26 cellular contexts compared by ENCODE assay signal in the genomic region with DNA sequence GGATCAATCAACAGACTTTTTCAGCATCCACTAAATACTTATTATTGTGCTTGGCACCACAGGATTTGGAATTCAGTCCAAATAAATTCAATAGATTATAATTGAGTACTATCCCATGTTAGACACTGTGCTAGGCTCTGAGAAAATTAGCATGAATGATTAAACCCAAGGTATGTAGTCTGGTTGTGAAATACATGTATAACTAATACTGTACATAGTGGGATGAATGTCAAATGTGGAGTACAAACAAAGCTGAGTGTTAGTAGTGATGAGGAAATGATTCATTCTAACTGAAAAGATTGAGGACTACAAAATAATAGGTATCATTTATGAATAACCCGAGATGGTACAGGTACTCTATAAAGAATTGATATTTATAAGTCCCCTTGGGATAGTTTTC.
DNase-seq lines count a peak whose midpoint lies in the region; ATAC-seq and TF ChIP-seq lines count a peak whose summit lies in the region.
"Had no signal": no experiment of that assay in that cellular context is flagged by ENCODE, and none has a peak within 500 bp of the region (broad histone marks: within the 10 kb centered on the region; RNA-seq: fewer than 3 reads in every experiment).

No MANE protein-coding gene starts in this region.

- H3K9me3 ChIP-seq in IMR-90 (ENCODE audit: control insufficient read depth, insufficient read depth, low read length) (no peaks in the 10 kb centered on the region), mammary epithelial cell (replicated peaks; ENCODE audit: insufficient read depth, low read length) (no peaks in the 10 kb centered on the region)
- H3K9me3 ChIP-seq: colonic mucosa, heart left ventricle had no signal

- H3K79me2 ChIP-seq in mammary epithelial cell (ENCODE audit: insufficient read depth, low read length): no peaks in the 10 kb centered on the region

- H3K27ac ChIP-seq in IMR-90 (ENCODE audit: insufficient read depth, low read length): no peak overlapping the region
- H3K27ac ChIP-seq in mammary epithelial cell (ENCODE audit: insufficient read depth, low read depth, low read length): no peak overlapping the region
- H3K27ac ChIP-seq: colonic mucosa, heart left ventricle had no signal

- TF ChIP-seq CTCF in IMR-90 (conservative IDR thresholded peaks at IDR 0.05; ENCODE audit: low read depth, low read length): no peak
- TF ChIP-seq CTCF in mammary epithelial cell (conservative IDR thresholded peaks at IDR 0.05 in 1 of 2, IDR thresholded peaks at IDR 0.05 in 1 of 2; ENCODE audit: extremely low read depth in 1 of 2, insufficient read depth in 1 of 2, low read depth in 1 of 2, low read length in 2 of 2): no peak

- H3K4me2 ChIP-seq in IMR-90 (ENCODE audit: low read depth, low read length): no peak overlapping the region
- H3K4me2 ChIP-seq in mammary epithelial cell (ENCODE audit: insufficient read depth, low read depth, low read length): peak overlapping the region; percentile 3

- BruUV-seq in IMR-90 (replicated peaks; lab: Mats Ljungman, UMichigan) (no TSS peak), mammary epithelial cell (replicated peaks; lab: Mats Ljungman, UMichigan) (no TSS peak)

- intact Hi-C loops in IMR-90 (cut with micrococcal nuclease) (no loop called here), mammary epithelial cell (cut with micrococcal nuclease) (no loop called here)

- H4K8ac ChIP-seq in IMR-90 (ENCODE audit: low read depth in 2 of 2, low read length in 2 of 2): no peak overlapping the region

- dilution Hi-C loops in IMR-90 (cut with HindIII; ENCODE audit: low sequenced_read_pairs, unreplicated experiment): no loop called here
- dilution Hi-C loops in mammary epithelial cell (cut with HindIII; ENCODE audit: low sequenced_read_pairs): no loop called here

- no peak overlapping the region for H2BK15ac ChIP-seq in IMR-90 (ENCODE audit: low read depth, low read length)

- H3K27me3 ChIP-seq in IMR-90 (ENCODE audit: control insufficient read depth, insufficient read depth, low read length) (no peaks in the 10 kb centered on the region), mammary epithelial cell (ENCODE audit: insufficient read depth, low read length) (no peaks in the 10 kb centered on the region)
- H3K27me3 ChIP-seq: colonic mucosa, heart left ventricle had no signal

- H2BK120ac ChIP-seq in IMR-90 (ENCODE audit: low read depth, low read length): peak overlapping the region; percentile 19; the same call in 1 of the 2 replicates

- no peak for TF ChIP-seq POLR2A in IMR-90 (IDR thresholded peaks at IDR 0.05; ENCODE audit: low read depth, low read length)

- H2BK5ac ChIP-seq in IMR-90 (ENCODE audit: low read depth, low read length, poor library complexity, severe bottlenecking): no peak overlapping the region

- H3K79me1 ChIP-seq in IMR-90 (ENCODE audit: low read depth in 1 of 2, low read length in 2 of 2): no peaks in the 10 kb centered on the region

- DNase-seq in COLO829 (ENCODE audit: low spot score): peak; percentile 16
- DNase-seq in IMR-90: peak; percentile 45
- peak; percentile 71 for DNase-seq in mammary epithelial cell
- DNase-seq in iris pigment epithelial cell (ENCODE audit: low read depth): peak; percentile 32
- no peak for DNase-seq in A172 (ENCODE audit: low spot score)
- no peak for DNase-seq in central memory CD4-positive, alpha-beta T cell
- DNase-seq in glomerular visceral epithelial cell (ENCODE audit: extremely low spot score): no peak
- DNase-seq: activated B cell treated with CpG ODN at 0.5 μM for 24 hours; activated CD4-positive, alpha-beta memory T cell treated with anti-CD3 and anti-CD28 coated beads for 36 hours; activated CD8-positive, alpha-beta memory T cell treated with anti-CD3 and anti-CD28 coated beads, Interleukin-2, amount 50 U/mL, for 48 hours; activated naive CD8-positive, alpha-beta T cell treated with anti-CD3 and anti-CD28 coated beads, Interleukin-2, amount 10 ng/mL, durations not matched to agents 7 days and 5 days; CD8-positive, alpha-beta memory T cell; colonic mucosa; DMS79 treated with DMSO at 0.1 percent for 48 hours; heart left ventricle; left colon; mesenchymal stem cell; NCI-H1092; NCI-H1930; NCI-H774; Right ventricle myocardium superior; stimulated activated CD8-positive, alpha-beta memory T cell treated with anti-CD3 and anti-CD28 coated beads, Interleukin-4, amount 100 ng/mL, for 48 hours; T-helper 9 cell; trophoblast cell had no signal

- no peak overlapping the region for H4K5ac ChIP-seq in IMR-90 (ENCODE audit: low read depth, low read length)

- ATAC-seq in IMR-90 (ENCODE audit: low read depth) (peak; percentile 60), HG02763 (IDR thresholded peaks at IDR 0.05; ENCODE audit: unreplicated experiment) (no peak)
- ATAC-seq: activated T-helper 17 cell treated with anti-CD3 and anti-CD28 coated beads, Interleukin-2, amount 50 U/mL, for 72 hours; heart left ventricle; left colon had no signal

- POLR2A ChIA-PET in IMR-90 (lab: Charles Lee; ENCODE audit: unreplicated experiment): no interaction called here

- H2BK20ac ChIP-seq in IMR-90 (ENCODE audit: low read depth, low read length): peak overlapping the region; percentile 77; the same call in 1 of the 2 replicates

- H2AK9ac ChIP-seq in IMR-90 (replicated peaks; ENCODE audit: low read depth, low read length, poor library complexity): no peak overlapping the region

- no peak for TF ChIP-seq RAD21 in IMR-90 (IDR thresholded peaks at IDR 0.05; ENCODE audit: low read length)

- peak overlapping the region; percentile 20; the same call in 1 of the 2 replicates for H3K23ac ChIP-seq in IMR-90 (ENCODE audit: low read depth, low read length)

- H3K36me3 ChIP-seq in IMR-90 (ENCODE audit: control insufficient read depth, insufficient read depth, low read length) (no peaks in the 10 kb centered on the region), mammary epithelial cell (ENCODE audit: insufficient read depth, low read length) (no peaks in the 10 kb centered on the region)
- H3K36me3 ChIP-seq: colonic mucosa, heart left ventricle had no signal

- H2AFZ ChIP-seq in IMR-90 (replicated peaks; ENCODE audit: low read length, poor library complexity) (no peak overlapping the region), mammary epithelial cell (ENCODE audit: low read depth, low read length) (no peak overlapping the region)

- H3K9me1 ChIP-seq in IMR-90 (ENCODE audit: insufficient read depth, low read length): no peaks in the 10 kb centered on the region; the same call in 1 of the 2 replicates

- no CpG with 5 or more reads among the region's 1 CpG for WGBS in IMR-90 (ENCODE audit: extremely low coverage in 2 of 2, insufficient read length in 1 of 2), 2 experiments
- 0% methylated on average over 1 of the region's 1 CpG for WGBS in mammary epithelial cell (ENCODE audit: low coverage, missing lambda C conversion rate)

- H3K4me3 ChIP-seq in IMR-90 (ENCODE audit: insufficient read depth, low read depth, low read length) (no peak overlapping the region), mammary epithelial cell (replicated peaks in 1 of 3; ENCODE audit: insufficient read depth in 1 of 3, low read depth in 2 of 3, low read length in 3 of 3) (no peak overlapping the region)
- H3K4me3 ChIP-seq: colonic mucosa, heart left ventricle had no signal

- no peak overlapping the region for H2AK5ac ChIP-seq in IMR-90 (ENCODE audit: low read depth, low read length)

- H3K4ac ChIP-seq in IMR-90 (ENCODE audit: low read depth, low read length): no peak overlapping the region

- H3K9ac ChIP-seq in IMR-90 (ENCODE audit: low read depth, low read length) (no peak overlapping the region), mammary epithelial cell (ENCODE audit: insufficient read depth, low read length) (no peak overlapping the region)

- H3K56ac ChIP-seq in IMR-90 (ENCODE audit: extremely low read depth, insufficient read depth, low read length): no peak overlapping the region

- no peaks in the 10 kb centered on the region for H4K20me1 ChIP-seq in IMR-90 (ENCODE audit: insufficient read depth, low read length)
- no peaks in the 10 kb centered on the region for H4K20me1 ChIP-seq in mammary epithelial cell (ENCODE audit: insufficient read depth, low read length)

- H3K4me1 ChIP-seq in IMR-90 (ENCODE audit: control insufficient read depth, insufficient read depth, low read length) (peaks cover 6% of the 10 kb centered on the region), mammary epithelial cell (ENCODE audit: insufficient read depth, low read length) (peaks cover 17% of the 10 kb centered on the region)
- H3K4me1 ChIP-seq: colonic mucosa, heart left ventricle had no signal

- no peak overlapping the region for H3K18ac ChIP-seq in IMR-90 (ENCODE audit: low read depth, low read length)

- CTCF ChIA-PET in IMR-90 (lab: Yijun Ruan, JAX) (no interaction called here), mammary epithelial cell (lab: Charles Lee; ENCODE audit: low non-redundant PET) (no interaction called here)

- H4K91ac ChIP-seq in IMR-90 (ENCODE audit: insufficient read depth, low read depth, low read length): no peak overlapping the region

- H3K14ac ChIP-seq in IMR-90 (replicated peaks; ENCODE audit: low read depth, low read length): no peak overlapping the region

- in situ Hi-C loops in IMR-90 (cut with MboI; ENCODE audit: low sequenced_read_pairs): no loop called here
- in situ Hi-C loops in mammary epithelial cell (cut with MboI; ENCODE audit: low sequenced_read_pairs in 2 of 2): no loop called here

TF ChIP-seq in IMR-90, 13 proteins besides CTCF, POLR2A, EP300 and RAD21:
- TF ChIP-seq CEBPB (IDR thresholded peaks at IDR 0.05; ENCODE audit: low read depth, low read length) (peak; percentile 75; the same call in 1 of the 2 replicates), RCOR1 (IDR thresholded peaks at IDR 0.05; ENCODE audit: insufficient replicate concordance, low read length) (no peak)

Comparison
In these comparisons a context has a peak if more than half of its experiments do, and no peak if none do; other contexts are left out.
1. DNase-seq: peak in COLO829 (single experiment), IMR-90 (single experiment), mammary epithelial cell (single experiment) and iris pigment epithelial cell (single experiment); none in A172 (single experiment), central memory CD4-positive, alpha-beta T cell (single experiment) and glomerular visceral epithelial cell (single experiment).